In genomic region chr7:90708841-90709317, GRCh38 we compare ENCODE assay signal across 8 cellular contexts.
A peak's percentile ranks its signal among the peaks of the same experiment; 100 is the strongest.
DNase-seq lines count a peak whose midpoint lies in the region; ATAC-seq and TF ChIP-seq lines count a peak whose summit lies in the region.

No MANE protein-coding gene starts in this region.

- POLR2A ChIA-PET in AG04449 (lab: Yijun Ruan, JAX): interaction anchor here (0.6 kb wide), 1 partner anchor 1169 kb away, joined by 3 read pairs; no protein-coding TSS in a partner anchor

- peak overlapping the region; percentile 73 to 93 (median 89) for H3K4me3 Mint-ChIP-seq in naive B cell

- no peaks in the 10 kb centered on the region for H4K20me1 ChIP-seq in mammary epithelial cell (ENCODE audit: insufficient read depth, low read length)

- no TSS peak for BruUV-seq in mammary epithelial cell (replicated peaks; lab: Mats Ljungman, UMichigan)

- no peaks in the 10 kb centered on the region for H3K36me3 ChIP-seq in mammary epithelial cell (ENCODE audit: insufficient read depth, low read length)

- H3K27ac ChIP-seq in mammary epithelial cell (ENCODE audit: insufficient read depth, low read depth, low read length): no peak overlapping the region

- H3K27ac Mint-ChIP-seq in naive B cell: peak overlapping the region in 5 of 6 donors; percentile 85 to 96 (median 88)

- H2AFZ ChIP-seq in mammary epithelial cell (ENCODE audit: low read depth, low read length): no peak overlapping the region

- no peaks in the 10 kb centered on the region for H3K27me3 Mint-ChIP-seq in naive B cell

- CTCF ChIA-PET in AG04449 (lab: Yijun Ruan, JAX): interaction anchor here (0.7 to 2.7 kb wide), 6 partner anchors 9 to 324 kb away, joined by 3 to 16 read pairs (median 4); no protein-coding TSS in a partner anchor
- CTCF ChIA-PET in mammary epithelial cell (lab: Charles Lee; ENCODE audit: low non-redundant PET): interaction anchor here (0.6 kb wide), 1 partner anchor 41 kb away, joined by 5 read pairs; no protein-coding TSS in a partner anchor

- H3K4me2 ChIP-seq in mammary epithelial cell (ENCODE audit: insufficient read depth, low read depth, low read length): no peak overlapping the region

- TF ChIP-seq CTCF in AG04449 (IDR thresholded peaks at IDR 0.05; ENCODE audit: insufficient read depth, low read length, missing control alignments) (peak; percentile 2), mammary epithelial cell (conservative IDR thresholded peaks at IDR 0.05 in 1 of 2, IDR thresholded peaks at IDR 0.05 in 1 of 2; ENCODE audit: extremely low read depth in 1 of 2, insufficient read depth in 1 of 2, low read depth in 1 of 2, low read length in 2 of 2) (peak; percentile 51 to 56)

- peaks cover 0 to 8% of the 10 kb centered on the region in 2 donors for H3K36me3 Mint-ChIP-seq in naive B cell

- peak; percentile 51 for ATAC-seq in GM18508 (IDR thresholded peaks at IDR 0.05; ENCODE audit: insufficient read depth, unreplicated experiment)
- peak; percentile 61 for ATAC-seq in HG02759 (IDR thresholded peaks at IDR 0.05; ENCODE audit: unreplicated experiment)
- ATAC-seq in naive B cell (ENCODE audit: low read depth in 2 of 2): peak; percentile 63 to 64

- H3K9ac ChIP-seq in mammary epithelial cell (ENCODE audit: insufficient read depth, low read length): no peak overlapping the region

- dilution Hi-C loops in mammary epithelial cell (cut with HindIII; ENCODE audit: low sequenced_read_pairs): no loop called here

- H3K9me3 ChIP-seq in mammary epithelial cell (replicated peaks; ENCODE audit: insufficient read depth, low read length): no peaks in the 10 kb centered on the region

- intact Hi-C loops in mammary epithelial cell (cut with micrococcal nuclease): loop anchor here (1.0 kb wide), 1 partner anchor 326 kb away; no protein-coding TSS in a partner anchor

- no peaks in the 10 kb centered on the region for H3K27me3 ChIP-seq in mammary epithelial cell (ENCODE audit: insufficient read depth, low read length)

- 87% methylated on average over 5 of the region's 5 CpGs for WGBS in mammary epithelial cell (ENCODE audit: low coverage, missing lambda C conversion rate)

- no peaks in the 10 kb centered on the region for H3K9me3 Mint-ChIP-seq in naive B cell

- in situ Hi-C loops in mammary epithelial cell (cut with MboI; ENCODE audit: low sequenced_read_pairs in 2 of 2): no loop called here

- peaks cover 65 to 92% (median 72%) of the 10 kb centered on the region in 3 donors for H3K4me1 Mint-ChIP-seq in naive B cell

- peaks cover 12% of the 10 kb centered on the region for H3K79me2 ChIP-seq in mammary epithelial cell (ENCODE audit: insufficient read depth, low read length)

- DNase-seq in AG04449 (ENCODE audit: low read depth, low spot score) (no peak), NCI-H1092 (lab: John Stamatoyannopoulos, UW) (peak; percentile 14), mammary epithelial cell (no peak), naive B cell (peak; percentile 67), DMS114 treated with DMSO at 0.1 percent for 48 hours (lab: John Stamatoyannopoulos, UW; ENCODE audit: unreplicated experiment) (no peak), activated gamma-delta T cell treated with Interleukin-2 at 50 U/mL for 16 hours (no peak)

- peaks cover 7% of the 10 kb centered on the region for H3K4me1 ChIP-seq in mammary epithelial cell (ENCODE audit: insufficient read depth, low read length)

- no peak overlapping the region for H3K4me3 ChIP-seq in AG04449 (ENCODE audit: low read depth, low read length)
- no peak overlapping the region for H3K4me3 ChIP-seq in mammary epithelial cell (replicated peaks in 1 of 3; ENCODE audit: insufficient read depth in 1 of 3, low read depth in 2 of 3, low read length in 3 of 3)

Comparison
In these comparisons a context has a peak if more than half of its experiments do, and no peak if none do; other contexts are left out.
1. DNase-seq: peak in NCI-H1092 (single experiment) and naive B cell (single experiment); none in AG04449 (single experiment), mammary epithelial cell (single experiment), DMS114 treated with DMSO at 0.1 percent for 48 hours (single experiment) and activated gamma-delta T cell treated with Interleukin-2 at 50 U/mL for 16 hours (single experiment).
2. Peak in every context shown above with its lines, with median percentiles within 50 percentile points of each other: ATAC-seq.